16 cellular contexts compared by ENCODE assay signal in genomic region chr10:91271886-91272285, GRCh38. TPM values are rescaled to one million over a fixed set of nuclear protein-coding genes. Genes with fewer than 3 reads are reported as not detected.
A peak's percentile ranks its signal among the peaks of the same experiment; 100 is the strongest.
DNase-seq lines count a peak whose midpoint lies in the region; ATAC-seq, FAIRE-seq and TF ChIP-seq lines count a peak whose summit lies in the region.
"Had no signal": no experiment of that assay in that cellular context is flagged by ENCODE, and none has a peak within 500 bp of the region (broad histone marks: within the 10 kb centered on the region; RNA-seq: fewer than 3 reads in every experiment).

No MANE protein-coding gene starts in this region.

- no peak overlapping the region for H3K4me3 ChIP-seq in AG10803 (ENCODE audit: low read length)

- intact Hi-C loops in left ventricle myocardium superior (cut with micrococcal nuclease), result no loop called here

- H3K4me3 Mint-ChIP-seq in HFFc6, result peak overlapping the region; percentile 13; the same call in 1 of the 2 replicates
- no peak overlapping the region for H3K4me3 Mint-ChIP-seq in activated naive CD8-positive, alpha-beta T cell treated with anti-CD3 and anti-CD28 coated beads for 36 hours

- TF ChIP-seq CTCF in AG10803 (conservative IDR thresholded peaks at IDR 0.05; ENCODE audit: low read length) (no peak), HFFc6 (IDR thresholded peaks at IDR 0.05) (no peak)

- FAIRE-seq in endometrium (lab: Jason Lieb, UNC), result peak; percentile 8
- FAIRE-seq: GM12891, H1, RCC 7860 had no signal

- peak overlapping the region; percentile 78 for H3K27ac Mint-ChIP-seq in HFFc6
- no peak overlapping the region for H3K27ac Mint-ChIP-seq in activated naive CD8-positive, alpha-beta T cell treated with anti-CD3 and anti-CD28 coated beads for 36 hours

- H3K4me1 Mint-ChIP-seq in HFFc6 (ENCODE audit: low read depth), result peaks cover 24% of the 10 kb centered on the region
- no peaks in the 10 kb centered on the region for H3K4me1 Mint-ChIP-seq in activated naive CD8-positive, alpha-beta T cell treated with anti-CD3 and anti-CD28 coated beads for 36 hours

- ATAC-seq in left ventricle myocardium superior, result no peak

- H3K36me3 Mint-ChIP-seq in HFFc6 (ENCODE audit: low read depth), result 0 out of 2 replicates have a peak, but pooled peaks cover 5% of the 10 kb centered on the region
- peaks cover 6% of the 10 kb centered on the region for H3K36me3 Mint-ChIP-seq in activated naive CD8-positive, alpha-beta T cell treated with anti-CD3 and anti-CD28 coated beads for 36 hours

- no peaks in the 10 kb centered on the region for H3K9me3 Mint-ChIP-seq in HFFc6
- H3K9me3 Mint-ChIP-seq in activated naive CD8-positive, alpha-beta T cell treated with anti-CD3 and anti-CD28 coated beads for 36 hours, result no peaks in the 10 kb centered on the region

- DNase-seq in AG10803 (ENCODE audit: low read depth) (peak; percentile 86), HFFc6 (peak; percentile 72), myocyte (ENCODE audit: low read depth) (peak; percentile 43), NCI-H69 (lab: John Stamatoyannopoulos, UW) (no peak), OCI-M1 (lab: John Stamatoyannopoulos, UW) (no peak), left ventricle myocardium superior (no peak)
- no peak for DNase-seq in activated naive CD8-positive, alpha-beta T cell treated with anti-CD3 and anti-CD28 coated beads for 36 hours
- DNase-seq: C1 segment of cervical spinal cord, DMS153, KBM-7, NCI-H187 treated with DMSO at 0.1 percent for 48 hours, SHP77 treated with DMSO at 0.1 percent for 48 hours had no signal

- peaks cover 1% of the 10 kb centered on the region; the same call in 1 of the 2 replicates for H3K27me3 Mint-ChIP-seq in HFFc6 (ENCODE audit: insufficient read depth)
- H3K27me3 Mint-ChIP-seq in activated naive CD8-positive, alpha-beta T cell treated with anti-CD3 and anti-CD28 coated beads for 36 hours, result no peaks in the 10 kb centered on the region

RNA-seq across cellular contexts. Expression of gene PCGF5, which starts 51.4 kb away (rescaled TPM):
- total RNA-seq in HFFc6 (2021; fragmentation: NEBNext Ultra II Directional; extraction: Animal tissue kit (Norgen Biotek cat#: 25700)), result 10 to 100 TPM; 23.5 to 36.9 (median 29.6) TPM
- total RNA-seq in myocyte (28.9 and 33.5 TPM in 2 replicates), left ventricle myocardium superior (71.4 TPM)
- polyA plus RNA-seq in myocyte (2012), result 12.6 TPM
- 10 to 100 TPM; 41.2 to 44.1 TPM for total RNA-seq in activated naive CD8-positive, alpha-beta T cell treated with anti-CD3 and anti-CD28 coated beads for 36 hours

Comparison
In these comparisons a context has a peak if more than half of its experiments do, and no peak if none do; other contexts are left out.
1. DNase-seq: peak in AG10803 (single experiment), HFFc6 (single experiment) and myocyte (single experiment); none in activated naive CD8-positive, alpha-beta T cell treated with anti-CD3 and anti-CD28 coated beads for 36 hours (single experiment), NCI-H69 (single experiment), OCI-M1 (single experiment) and left ventricle myocardium superior (single experiment).